ENCODE assay signal across 8 cellular contexts in the genomic region with DNA sequence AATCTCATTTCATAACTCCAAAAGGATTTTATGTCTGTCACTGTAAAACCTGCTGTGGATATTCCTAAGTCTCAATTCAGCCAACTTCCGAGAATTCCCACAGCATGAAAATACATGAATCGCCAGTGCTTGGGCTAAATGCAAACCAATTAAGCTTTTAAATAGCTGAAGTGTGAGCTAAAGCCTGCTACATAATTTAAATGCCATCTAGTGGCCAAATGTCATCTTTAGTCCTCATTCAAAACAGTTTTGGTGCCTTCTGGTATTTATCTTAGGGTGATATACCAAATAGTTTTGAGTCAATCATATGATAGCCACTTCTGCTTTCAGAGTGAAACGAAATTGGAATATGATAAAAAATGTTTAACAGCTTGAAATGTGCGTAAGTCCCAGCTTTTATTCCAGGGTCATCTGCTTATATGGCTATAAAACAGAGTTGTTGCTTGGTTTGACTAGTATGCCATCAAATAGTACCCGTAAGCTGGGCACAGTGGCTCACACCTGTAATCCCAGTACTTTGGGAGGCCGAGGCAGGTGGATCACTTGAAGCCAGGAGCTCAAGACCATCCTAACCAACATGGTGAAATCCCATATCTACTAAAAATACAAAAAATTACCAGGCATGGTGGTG. TPM values are rescaled to one million over a fixed set of nuclear protein-coding genes. Genes with fewer than 3 reads are reported as not detected.
DNase-seq lines count a peak whose midpoint lies in the region; ATAC-seq and TF ChIP-seq lines count a peak whose summit lies in the region.

No MANE protein-coding gene starts in this region.

- no peaks in the 10 kb centered on the region for H3K9me3 ChIP-seq in GM23248 (ENCODE audit: low read depth)
- H3K9me3 ChIP-seq in gastrocnemius medialis: no peaks in the 10 kb centered on the region

- in situ Hi-C loops in GM23248 (cut with MboI) (loop anchor here (10.0 kb wide), 1 partner anchor 293 kb away; no protein-coding TSS in a partner anchor), gastrocnemius medialis (cut with MboI; ENCODE audit: low sequenced_read_pairs in 4 of 4) (loop anchor here in 3 of 4 donors (10.0 kb wide), 1 partner anchor 293 kb away; no protein-coding TSS in a partner anchor)

- no peak overlapping the region for H3K9ac ChIP-seq in GM23248

- H4K20me1 ChIP-seq in GM23248 (ENCODE audit: insufficient read depth): no peaks in the 10 kb centered on the region

- no peaks in the 10 kb centered on the region for H3K79me2 ChIP-seq in GM23248 (ENCODE audit: insufficient read depth)

- POLR2A ChIA-PET in GM10248 (lab: Yijun Ruan, JAX): no interaction called here

- H3F3A ChIP-seq in GM23248 (ENCODE audit: insufficient read depth): no peaks in the 10 kb centered on the region

- TF ChIP-seq POLR2A in gastrocnemius medialis (IDR thresholded peaks at IDR 0.05): no peak

- peak; percentile 57 for TF ChIP-seq CTCF in GM10248 (IDR thresholded peaks at IDR 0.05; ENCODE audit: control extremely low read depth, extremely low read depth, low read depth, missing control alignments)
- peak in 4 of 5 experiments; percentile 31 to 60 (median 44) for TF ChIP-seq CTCF in gastrocnemius medialis (IDR thresholded peaks at IDR 0.05 in 4 of 5, conservative IDR thresholded peaks at IDR 0.05 in 1 of 5)

- ATAC-seq in gastrocnemius medialis: peak in 1 of 2 donors; percentile 47

- no peaks in the 10 kb centered on the region for H3K9me2 ChIP-seq in GM23248 (ENCODE audit: insufficient read depth)

- DNase-seq in GM10248 (ENCODE audit: extremely low spot score): peak; percentile 60
- peak; percentile 71 for DNase-seq in GM23248
- DNase-seq in NCI-H1092 (lab: John Stamatoyannopoulos, UW): peak; percentile 8
- peak; percentile 68 for DNase-seq in SW480 (ENCODE audit: low spot score)
- peak; percentile 33 for DNase-seq in glomerular endothelial cell (ENCODE audit: extremely low read depth, low read depth, low spot score)
- DNase-seq in gastrocnemius medialis: no peak
- DNase-seq in activated gamma-delta T cell (lab: John Stamatoyannopoulos, UW): no peak
- no peak for DNase-seq in KG1 (lab: John Stamatoyannopoulos, UW)

- H3K4me3 ChIP-seq in GM23248 (peak overlapping the region; percentile 26; the same call in 1 of the 2 replicates), gastrocnemius medialis (no peak overlapping the region)

- H3K4me2 ChIP-seq in GM23248 (ENCODE audit: unreplicated experiment): peak overlapping the region; percentile 41

- intact Hi-C loops in gastrocnemius medialis (cut with DNase I; ENCODE audit: low total_unique reads): no loop called here

- H3K27ac ChIP-seq in GM23248 (no peak overlapping the region), gastrocnemius medialis (no peak overlapping the region)

- WGBS in GM23248 (ENCODE audit: low coverage in 1 of 2, low lambda C conversion rate in 2 of 2, missing lambda C conversion rate in 2 of 2), 2 experiments: 35 to 37% methylated on average over 6 of the region's 6 CpGs

- peaks cover 13% of the 10 kb centered on the region for H3K4me1 ChIP-seq in GM23248 (ENCODE audit: insufficient read depth)
- peaks cover 0 to 4% of the 10 kb centered on the region in 2 donors for H3K4me1 ChIP-seq in gastrocnemius medialis

- H3K36me3 ChIP-seq in GM23248 (ENCODE audit: low read depth) (no peaks in the 10 kb centered on the region), gastrocnemius medialis (no peaks in the 10 kb centered on the region)

- H3K27me3 ChIP-seq in GM23248 (replicated peaks; ENCODE audit: insufficient read depth) (no peaks in the 10 kb centered on the region), gastrocnemius medialis (no peaks in the 10 kb centered on the region)

- H2AFZ ChIP-seq in GM23248: 0 out of 2 replicates have a peak overlapping the region, but pooled peaks have one; percentile 41

- CTCF ChIA-PET in GM10248 (lab: Yijun Ruan, JAX): interaction anchor here (0.6 to 2.4 kb wide), 27 partner anchors 9 to 1158 kb away, joined by 3 to 33 read pairs (median 4); partner anchors contain the start of gene CCNL1

RNA-seq across cellular contexts. Expression of gene CCNL1, which starts 41.8 kb away (rescaled TPM):
- 88.9 and 97.7 TPM in 2 replicates for total RNA-seq in GM23248 (2014; rRNA removed; shearing (Covaris generic))
- 58.6 and 77.5 TPM in 2 replicates for polyA plus RNA-seq in GM23248 (2016; fragmentation: Nextera tagmentation; extraction: Ambion mirVana)
- 55.3 and 125 TPM in 2 replicates for total RNA-seq in glomerular endothelial cell
- total RNA-seq in gastrocnemius medialis: 100 to 1,000 TPM in 1 of 4 donors, 10 to 100 TPM in 3; 34.3 to 110 (median 41.3) TPM

Comparison
In these comparisons a context has a peak if more than half of its experiments do, and no peak if none do; other contexts are left out.
1. DNase-seq: peak in GM10248 (single experiment), GM23248 (single experiment), NCI-H1092 (single experiment), SW480 (single experiment) and glomerular endothelial cell (single experiment); none in gastrocnemius medialis (0 of 2), activated gamma-delta T cell (single experiment) and KG1 (single experiment).